In genomic region chr16:82995286-82995926, GRCh38 we compare ENCODE assay signal across 17 cellular contexts.
DNase-seq lines count a peak whose midpoint lies in the region; ATAC-seq and TF ChIP-seq lines count a peak whose summit lies in the region.
"Had no signal": no experiment of that assay in that cellular context is flagged by ENCODE, and none has a peak within 500 bp of the region (broad histone marks: within the 10 kb centered on the region; RNA-seq: fewer than 3 reads in every experiment).

No MANE protein-coding gene starts in this region.

- TF ChIP-seq POLR2A in uterus (IDR thresholded peaks at IDR 0.05), result no peak

- no peak for DNase-seq in activated CD4-positive, alpha-beta memory T cell treated with anti-CD3 and anti-CD28 coated beads, Interleukin-2, amount 10 ng/mL, durations not matched to agents 7 days and 5 days
- no peak for DNase-seq in activated CD4-positive, alpha-beta memory T cell treated with anti-CD3 and anti-CD28 coated beads for 36 hours
- DNase-seq in lung (ENCODE audit: low spot score) (no peak), uterus (no peak), mammary epithelial cell (no peak), retina (no peak), NCI-H2029 (lab: John Stamatoyannopoulos, UW) (no peak)
- DNase-seq: activated CD8-positive, alpha-beta memory T cell treated with anti-CD3 and anti-CD28 coated beads, Interleukin-2, amount 50 U/mL, for 4 hours; activated naive CD4-positive, alpha-beta T cell; CD4-positive, alpha-beta memory T cell; cortex of kidney; natural killer cell; NCI-H2081 treated with DMSO at 0.1 percent for 48 hours; psoas muscle; stimulated activated CD4-positive, alpha-beta T cell treated with anti-CD3 and anti-CD28 coated beads, Interleukin-1b, Interleukin-23, amount 100 ng/mL, for 48 hours had no signal

- H3K36me3 ChIP-seq in lung (ENCODE audit: control insufficient read depth in 2 of 2, insufficient read depth in 2 of 2, low read length in 2 of 2) (no peaks in the 10 kb centered on the region), uterus (no peaks in the 10 kb centered on the region), mammary epithelial cell (ENCODE audit: insufficient read depth, low read length) (no peaks in the 10 kb centered on the region)

- H3K27ac ChIP-seq in lung (ENCODE audit: low read depth in 1 of 2, low read length in 1 of 2) (peak overlapping the region; percentile 31 to 48), uterus (peak overlapping the region; percentile 25 to 66), mammary epithelial cell (ENCODE audit: insufficient read depth, low read depth, low read length) (no peak overlapping the region)
- H3K27ac ChIP-seq: RWPE1 had no signal

- TF ChIP-seq CTCF in WI38 (IDR thresholded peaks at IDR 0.05; ENCODE audit: low read depth, low read length) (no peak), lung (IDR thresholded peaks at IDR 0.05; ENCODE audit: control extremely low read depth, extremely low read depth) (no peak), uterus (IDR thresholded peaks at IDR 0.05) (no peak), mammary epithelial cell (conservative IDR thresholded peaks at IDR 0.05 in 1 of 2, IDR thresholded peaks at IDR 0.05 in 1 of 2; ENCODE audit: extremely low read depth in 1 of 2, insufficient read depth in 1 of 2, low read depth in 1 of 2, low read length in 2 of 2) (no peak)

- no peaks in the 10 kb centered on the region for H3K4me1 Mint-ChIP-seq in activated CD4-positive, alpha-beta memory T cell treated with anti-CD3 and anti-CD28 coated beads, Interleukin-2, amount 10 ng/mL, durations not matched to agents 7 days and 5 days
- H3K4me1 Mint-ChIP-seq in activated CD4-positive, alpha-beta memory T cell treated with anti-CD3 and anti-CD28 coated beads for 36 hours (ENCODE audit: low read depth), result no peaks in the 10 kb centered on the region
- H3K4me1 Mint-ChIP-seq: CD4-positive, alpha-beta memory T cell had no signal

- H3K9ac ChIP-seq in mammary epithelial cell (ENCODE audit: insufficient read depth, low read length), result no peak overlapping the region

- no peaks in the 10 kb centered on the region for H4K20me1 ChIP-seq in mammary epithelial cell (ENCODE audit: insufficient read depth, low read length)

- H2AFZ ChIP-seq in mammary epithelial cell (ENCODE audit: low read depth, low read length), result no peak overlapping the region

- ATAC-seq in lung (ENCODE audit: insufficient read depth, low FRiP score), result no peak

- H3K4me1 ChIP-seq in lung (ENCODE audit: control insufficient read depth in 2 of 2, insufficient read depth in 2 of 2, low read length in 2 of 2), result peaks cover 0 to 2% of the 10 kb centered on the region in 2 donors
- H3K4me1 ChIP-seq in uterus, result no peaks in the 10 kb centered on the region
- H3K4me1 ChIP-seq in mammary epithelial cell (ENCODE audit: insufficient read depth, low read length), result peaks cover 10% of the 10 kb centered on the region

- H3K36me3 Mint-ChIP-seq in activated CD4-positive, alpha-beta memory T cell treated with anti-CD3 and anti-CD28 coated beads, Interleukin-2, amount 10 ng/mL, durations not matched to agents 7 days and 5 days (ENCODE audit: low read depth), result no peaks in the 10 kb centered on the region
- H3K36me3 Mint-ChIP-seq in activated CD4-positive, alpha-beta memory T cell treated with anti-CD3 and anti-CD28 coated beads for 36 hours, result no peaks in the 10 kb centered on the region
- H3K36me3 Mint-ChIP-seq: CD4-positive, alpha-beta memory T cell; natural killer cell had no signal

- no peak overlapping the region for H3K4me3 Mint-ChIP-seq in activated CD4-positive, alpha-beta memory T cell treated with anti-CD3 and anti-CD28 coated beads, Interleukin-2, amount 10 ng/mL, durations not matched to agents 7 days and 5 days
- H3K4me3 Mint-ChIP-seq in activated CD4-positive, alpha-beta memory T cell treated with anti-CD3 and anti-CD28 coated beads for 36 hours, result no peak overlapping the region
- H3K4me3 Mint-ChIP-seq: CD4-positive, alpha-beta memory T cell; natural killer cell had no signal

- H3K27me3 Mint-ChIP-seq in activated CD4-positive, alpha-beta memory T cell treated with anti-CD3 and anti-CD28 coated beads, Interleukin-2, amount 10 ng/mL, durations not matched to agents 7 days and 5 days, result no peaks in the 10 kb centered on the region
- no peaks in the 10 kb centered on the region for H3K27me3 Mint-ChIP-seq in activated CD4-positive, alpha-beta memory T cell treated with anti-CD3 and anti-CD28 coated beads for 36 hours
- H3K27me3 Mint-ChIP-seq: CD4-positive, alpha-beta memory T cell had no signal

- peak overlapping the region; percentile 8 for H3K27ac Mint-ChIP-seq in activated CD4-positive, alpha-beta memory T cell treated with anti-CD3 and anti-CD28 coated beads, Interleukin-2, amount 10 ng/mL, durations not matched to agents 7 days and 5 days
- H3K27ac Mint-ChIP-seq in activated CD4-positive, alpha-beta memory T cell treated with anti-CD3 and anti-CD28 coated beads for 36 hours, result no peak overlapping the region
- H3K27ac Mint-ChIP-seq: CD4-positive, alpha-beta memory T cell; natural killer cell had no signal

- dilution Hi-C loops in mammary epithelial cell (cut with HindIII; ENCODE audit: low sequenced_read_pairs), result no loop called here

- intact Hi-C loops in activated CD4-positive, alpha-beta memory T cell treated with anti-CD3 and anti-CD28 coated beads for 36 hours (cut with micrococcal nuclease), result no loop called here
- intact Hi-C loops in uterus (cut with DNase I; ENCODE audit: low total_unique reads) (no loop called here), mammary epithelial cell (cut with micrococcal nuclease) (no loop called here)

- peaks cover 5% of the 10 kb centered on the region for H3K9me3 Mint-ChIP-seq in activated CD4-positive, alpha-beta memory T cell treated with anti-CD3 and anti-CD28 coated beads, Interleukin-2, amount 10 ng/mL, durations not matched to agents 7 days and 5 days
- no peaks in the 10 kb centered on the region for H3K9me3 Mint-ChIP-seq in activated CD4-positive, alpha-beta memory T cell treated with anti-CD3 and anti-CD28 coated beads for 36 hours
- H3K9me3 Mint-ChIP-seq: natural killer cell had no signal

- H3K4me2 ChIP-seq in mammary epithelial cell (ENCODE audit: insufficient read depth, low read depth, low read length), result no peak overlapping the region

- peak overlapping the region; percentile 11; the same call in 1 of the 2 replicates for H3K4me3 ChIP-seq in WI38 (ENCODE audit: low read depth, low read length)
- H3K4me3 ChIP-seq in lung, result no peak overlapping the region
- no peak overlapping the region for H3K4me3 ChIP-seq in uterus
- no peak overlapping the region for H3K4me3 ChIP-seq in mammary epithelial cell (replicated peaks in 1 of 3; ENCODE audit: insufficient read depth in 1 of 3, low read depth in 2 of 3, low read length in 3 of 3)
- H3K4me3 ChIP-seq: psoas muscle had no signal

- BruUV-seq in mammary epithelial cell (replicated peaks; lab: Mats Ljungman, UMichigan), result no TSS peak

- 74% methylated on average over 9 of the region's 9 CpGs for WGBS in lung, 2 donors
- WGBS in mammary epithelial cell (ENCODE audit: low coverage, missing lambda C conversion rate), result 98% methylated on average over 9 of the region's 9 CpGs

- H3K27me3 ChIP-seq in lung (ENCODE audit: control insufficient read depth, insufficient read depth) (no peaks in the 10 kb centered on the region), uterus (no peaks in the 10 kb centered on the region), mammary epithelial cell (ENCODE audit: insufficient read depth, low read length) (no peaks in the 10 kb centered on the region)

- POLR2A ChIA-PET in activated CD4-positive, alpha-beta memory T cell treated with anti-CD3 and anti-CD28 coated beads, Interleukin-2, amount 10 ng/mL, durations not matched to agents 7 days and 5 days (lab: Charles Lee), result no interaction called here
- POLR2A ChIA-PET in activated CD4-positive, alpha-beta memory T cell treated with anti-CD3 and anti-CD28 coated beads for 36 hours (lab: Charles Lee), result no interaction called here

- CTCF ChIA-PET in activated CD4-positive, alpha-beta memory T cell treated with anti-CD3 and anti-CD28 coated beads, Interleukin-2, amount 10 ng/mL, durations not matched to agents 7 days and 5 days (lab: Charles Lee), result no interaction called here
- CTCF ChIA-PET in activated CD4-positive, alpha-beta memory T cell treated with anti-CD3 and anti-CD28 coated beads for 36 hours (lab: Charles Lee), result no interaction called here
- CTCF ChIA-PET in mammary epithelial cell (lab: Charles Lee; ENCODE audit: low non-redundant PET), result interaction anchor here (0.9 kb wide), 1 partner anchor 1779 kb away, joined by 4 read pairs; no protein-coding TSS in a partner anchor

- in situ Hi-C loops in mammary epithelial cell (cut with MboI; ENCODE audit: low sequenced_read_pairs in 2 of 2), result no loop called here

- H3K79me2 ChIP-seq in mammary epithelial cell (ENCODE audit: insufficient read depth, low read length), result peaks cover 22% of the 10 kb centered on the region

- no peaks in the 10 kb centered on the region for H3K9me3 ChIP-seq in lung (ENCODE audit: control insufficient read depth in 2 of 2, insufficient read depth in 1 of 2, low read length in 1 of 2)
- no peaks in the 10 kb centered on the region for H3K9me3 ChIP-seq in uterus
- H3K9me3 ChIP-seq in mammary epithelial cell (replicated peaks; ENCODE audit: insufficient read depth, low read length), result no peaks in the 10 kb centered on the region
- H3K9me3 ChIP-seq: psoas muscle had no signal
